In genomic region chr5:69374911-69375446, GRCh38 we compare ENCODE assay signal across 1 cellular context.
A peak's percentile ranks its signal among the peaks of the same experiment; 100 is the strongest.
TF ChIP-seq lines count a peak whose summit lies in the region.

No MANE protein-coding gene starts in this region.

TF ChIP-seq in GM12878, 131 proteins besides CTCF, POLR2A, EP300 and RAD21 (continued from another document and continues in another):
- TF ChIP-seq BCL3 (IDR thresholded peaks at IDR 0.05; ENCODE audit: borderline replicate concordance, insufficient read depth, low read depth, low read length, poor library complexity, severe bottlenecking) (no peak), PKNOX1 (IDR thresholded peaks at IDR 0.05) (no peak), ZNF207 (IDR thresholded peaks at IDR 0.05; ENCODE audit: borderline replicate concordance) (no peak), ZBTB40 (IDR thresholded peaks at IDR 0.05; ENCODE audit: borderline replicate concordance) (no peak; the same call in 1 of the 2 replicates), SKIL (IDR thresholded peaks at IDR 0.05; ENCODE audit: low read depth, poor library complexity, severe bottlenecking) (no peak), E4F1 (IDR thresholded peaks at IDR 0.05; ENCODE audit: borderline replicate concordance, partially characterized antibody) (no peak), GABPA (IDR thresholded peaks at IDR 0.05; ENCODE audit: low read depth) (no peak), ETV6 (conservative IDR thresholded peaks at IDR 0.05 in 1 of 2, IDR thresholded peaks at IDR 0.05 in 1 of 2; ENCODE audit: borderline replicate concordance in 1 of 2, low read depth in 1 of 2) (no peak; a peak in 1 of 4 replicates), CHD2 (IDR thresholded peaks at IDR 0.05; ENCODE audit: borderline replicate concordance, low read depth, low read length) (no peak), IKZF1 (conservative IDR thresholded peaks at IDR 0.05) (peak; percentile 80), PRDM15 (CRISPR knock-in tag; IDR thresholded peaks at IDR 0.05) (no peak), KDM1A (IDR thresholded peaks at IDR 0.05; ENCODE audit: borderline replicate concordance) (no peak), MYC (IDR thresholded peaks at IDR 0.05; ENCODE audit: insufficient read depth, insufficient read length, insufficient replicate concordance, low read length, severe bottlenecking) (no peak), BRCA1 (IDR thresholded peaks at IDR 0.05; ENCODE audit: low read depth, low read length) (no peak), NBN (IDR thresholded peaks at IDR 0.05) (0 out of 2 replicates have a peak, but pooled peaks have one; percentile 73), TBL1XR1 (IDR thresholded peaks at IDR 0.05; ENCODE audit: low read depth, low read length) (no peak), ZNF24 (IDR thresholded peaks at IDR 0.05) (peak; percentile 56; the same call in 1 of the 2 replicates), KLF5 (IDR thresholded peaks at IDR 0.05; ENCODE audit: partially characterized antibody) (no peak), CREM (IDR thresholded peaks at IDR 0.05; ENCODE audit: low read depth) (no peak), ZSCAN29 (IDR thresholded peaks at IDR 0.05) (0 out of 2 replicates have a peak, but pooled peaks have one; percentile 7), TCF12 (IDR thresholded peaks at IDR 0.05; ENCODE audit: low read depth, low read length) (no peak), BACH1 (IDR thresholded peaks at IDR 0.05; ENCODE audit: borderline replicate concordance) (0 out of 2 replicates have a peak, but pooled peaks have one; percentile 28), MXI1 (IDR thresholded peaks at IDR 0.05; ENCODE audit: low read depth, low read length) (no peak), ZNF274 (IDR thresholded peaks at IDR 0.05; ENCODE audit: insufficient read depth, insufficient read length) (no peak), RAD51 (IDR thresholded peaks at IDR 0.05) (peak; percentile 21), RUNX3 (IDR thresholded peaks at IDR 0.05; ENCODE audit: low read length) (peak; percentile 11; the same call in 1 of the 2 replicates), NFIC (IDR thresholded peaks at IDR 0.05; ENCODE audit: low read depth, low read length) (peak; percentile 66; the same call in 1 of the 2 replicates), STAT1 (conservative IDR thresholded peaks at IDR 0.05) (no peak), FOXK2 (IDR thresholded peaks at IDR 0.05) (no peak), POU2F2 (IDR thresholded peaks at IDR 0.05; ENCODE audit: borderline replicate concordance, low read depth, low read length) (no peak), NRF1 (conservative IDR thresholded peaks at IDR 0.05; ENCODE audit: low read depth, low read length) (no peak), ATF3 (IDR thresholded peaks at IDR 0.05; ENCODE audit: borderline replicate concordance, extremely low read depth, low read depth, low read length) (no peak), BHLHE40 (IDR thresholded peaks at IDR 0.05; ENCODE audit: borderline replicate concordance in 1 of 2, low read depth in 2 of 2, low read length in 1 of 2) (peak in 1 of 2 experiments; percentile 15; a peak in 1 of 4 replicates), RB1 (IDR thresholded peaks at IDR 0.05; ENCODE audit: borderline replicate concordance) (no peak), PML (IDR thresholded peaks at IDR 0.05; ENCODE audit: low read length) (peak; percentile 34; the same call in 1 of the 2 replicates), SMC3 (IDR thresholded peaks at IDR 0.05; ENCODE audit: borderline replicate concordance, low read length) (no peak), SP1 (IDR thresholded peaks at IDR 0.05; ENCODE audit: low read depth, low read length) (no peak), BMI1 (IDR thresholded peaks at IDR 0.05; ENCODE audit: borderline replicate concordance) (peak; percentile 62; the same call in 1 of the 2 replicates)
- TF ChIP-seq, protein P1, sequence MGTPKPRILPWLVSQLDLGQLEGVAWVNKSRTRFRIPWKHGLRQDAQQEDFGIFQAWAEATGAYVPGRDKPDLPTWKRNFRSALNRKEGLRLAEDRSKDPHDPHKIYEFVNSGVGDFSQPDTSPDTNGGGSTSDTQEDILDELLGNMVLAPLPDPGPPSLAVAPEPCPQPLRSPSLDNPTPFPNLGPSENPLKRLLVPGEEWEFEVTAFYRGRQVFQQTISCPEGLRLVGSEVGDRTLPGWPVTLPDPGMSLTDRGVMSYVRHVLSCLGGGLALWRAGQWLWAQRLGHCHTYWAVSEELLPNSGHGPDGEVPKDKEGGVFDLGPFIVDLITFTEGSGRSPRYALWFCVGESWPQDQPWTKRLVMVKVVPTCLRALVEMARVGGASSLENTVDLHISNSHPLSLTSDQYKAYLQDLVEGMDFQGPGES (IDR thresholded peaks at IDR 0.05) = no peak
- TF ChIP-seq, protein P2, sequence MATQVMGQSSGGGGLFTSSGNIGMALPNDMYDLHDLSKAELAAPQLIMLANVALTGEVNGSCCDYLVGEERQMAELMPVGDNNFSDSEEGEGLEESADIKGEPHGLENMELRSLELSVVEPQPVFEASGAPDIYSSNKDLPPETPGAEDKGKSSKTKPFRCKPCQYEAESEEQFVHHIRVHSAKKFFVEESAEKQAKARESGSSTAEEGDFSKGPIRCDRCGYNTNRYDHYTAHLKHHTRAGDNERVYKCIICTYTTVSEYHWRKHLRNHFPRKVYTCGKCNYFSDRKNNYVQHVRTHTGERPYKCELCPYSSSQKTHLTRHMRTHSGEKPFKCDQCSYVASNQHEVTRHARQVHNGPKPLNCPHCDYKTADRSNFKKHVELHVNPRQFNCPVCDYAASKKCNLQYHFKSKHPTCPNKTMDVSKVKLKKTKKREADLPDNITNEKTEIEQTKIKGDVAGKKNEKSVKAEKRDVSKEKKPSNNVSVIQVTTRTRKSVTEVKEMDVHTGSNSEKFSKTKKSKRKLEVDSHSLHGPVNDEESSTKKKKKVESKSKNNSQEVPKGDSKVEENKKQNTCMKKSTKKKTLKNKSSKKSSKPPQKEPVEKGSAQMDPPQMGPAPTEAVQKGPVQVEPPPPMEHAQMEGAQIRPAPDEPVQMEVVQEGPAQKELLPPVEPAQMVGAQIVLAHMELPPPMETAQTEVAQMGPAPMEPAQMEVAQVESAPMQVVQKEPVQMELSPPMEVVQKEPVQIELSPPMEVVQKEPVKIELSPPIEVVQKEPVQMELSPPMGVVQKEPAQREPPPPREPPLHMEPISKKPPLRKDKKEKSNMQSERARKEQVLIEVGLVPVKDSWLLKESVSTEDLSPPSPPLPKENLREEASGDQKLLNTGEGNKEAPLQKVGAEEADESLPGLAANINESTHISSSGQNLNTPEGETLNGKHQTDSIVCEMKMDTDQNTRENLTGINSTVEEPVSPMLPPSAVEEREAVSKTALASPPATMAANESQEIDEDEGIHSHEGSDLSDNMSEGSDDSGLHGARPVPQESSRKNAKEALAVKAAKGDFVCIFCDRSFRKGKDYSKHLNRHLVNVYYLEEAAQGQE (IDR thresholded peaks at IDR 0.05; ENCODE audit: low read depth, low read length) = no peak
